In the genomic region with DNA sequence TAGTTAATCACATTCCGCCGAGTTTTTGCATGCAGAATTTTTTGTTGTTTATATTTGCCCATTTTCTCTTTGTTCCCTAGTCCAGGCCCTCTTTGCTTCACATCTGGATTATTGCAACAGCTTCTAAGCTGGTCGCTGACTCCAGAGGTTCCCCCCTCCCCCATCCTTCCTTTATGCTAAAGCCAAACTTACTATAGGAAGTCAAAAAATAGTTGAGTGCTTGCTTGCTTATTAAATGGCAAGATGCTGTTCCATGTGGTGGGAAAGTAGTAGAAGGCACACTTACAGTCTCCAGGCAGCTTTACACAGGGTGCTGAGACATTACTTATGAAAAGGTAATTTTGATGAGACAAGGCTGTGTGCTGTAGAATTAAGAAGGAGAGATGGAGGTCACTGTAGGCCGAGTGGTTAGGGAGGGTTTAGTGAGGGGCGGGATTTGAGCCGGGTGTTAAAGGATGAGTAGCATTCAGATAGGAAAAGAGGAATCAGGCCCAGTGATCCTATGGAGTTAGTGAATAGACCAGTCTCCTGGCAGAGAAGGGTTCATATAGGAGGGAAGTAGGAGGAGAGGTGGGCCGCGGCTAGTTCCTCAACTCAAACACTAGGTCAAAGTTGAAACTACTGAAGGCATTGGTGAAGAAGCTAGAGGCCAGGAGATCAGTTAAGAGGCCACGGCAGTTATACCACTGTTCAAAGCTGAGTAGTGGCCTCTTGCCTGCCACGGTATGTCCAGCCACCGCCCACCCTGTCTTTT, we compare ENCODE assay signal across 8 cellular contexts.
A peak's percentile ranks its signal among the peaks of the same experiment; 100 is the strongest.
DNase-seq lines count a peak whose midpoint lies in the region; ATAC-seq and TF ChIP-seq lines count a peak whose summit lies in the region.

No MANE protein-coding gene starts in this region.

- peak overlapping the region; percentile 89 for H3K4me2 ChIP-seq in SU-DHL-6 (ENCODE audit: low read depth, low read length, poor library complexity, severe bottlenecking)

- H3K27ac ChIP-seq in SU-DHL-6 (ENCODE audit: low read depth, low read length) (no peak overlapping the region), rectal smooth muscle tissue (ENCODE audit: low read depth, low read length) (no peak overlapping the region)

- H3K27me3 ChIP-seq in SU-DHL-6 (ENCODE audit: low read length) (no peaks in the 10 kb centered on the region), rectal smooth muscle tissue (ENCODE audit: control insufficient read depth, insufficient read depth, low read length) (no peaks in the 10 kb centered on the region)

- DNase-seq in HCEC 1CT (peak; percentile 62), fibroblast of gingiva (ENCODE audit: low read depth) (peak; percentile 51), NCI-H2081 treated with DMSO at 0.1 percent for 48 hours (lab: John Stamatoyannopoulos, UW) (no peak), DMS53 (lab: John Stamatoyannopoulos, UW) (no peak)
- DNase-seq in NK-92 treated with Interleukin-12 subunit alpha and Interleukin-12 subunit beta, amount 100 ng/mL, for 24 hours (lab: John Stamatoyannopoulos, UW), result no peak

- H3K79me2 ChIP-seq in SU-DHL-6 (ENCODE audit: insufficient read depth, low read length), result no peaks in the 10 kb centered on the region

- H2AFZ ChIP-seq in SU-DHL-6 (ENCODE audit: low read depth, low read length, severe bottlenecking), result no peak overlapping the region

- H3K9me2 ChIP-seq in SU-DHL-6 (replicated peaks; ENCODE audit: insufficient read depth, low read length), result no peaks in the 10 kb centered on the region

- H4K20me1 ChIP-seq in SU-DHL-6 (ENCODE audit: low read depth, low read length), result 0 out of 2 replicates have a peak, but pooled peaks cover 3% of the 10 kb centered on the region

- H3K36me3 ChIP-seq in SU-DHL-6 (ENCODE audit: low read length) (no peaks in the 10 kb centered on the region), rectal smooth muscle tissue (ENCODE audit: control insufficient read depth, insufficient read depth, low read length) (no peaks in the 10 kb centered on the region)

- H3K9me3 ChIP-seq in SU-DHL-6 (ENCODE audit: insufficient read depth, low read length), result no peaks in the 10 kb centered on the region

- H3K4me1 ChIP-seq in rectal smooth muscle tissue (ENCODE audit: control insufficient read depth, insufficient read depth, low read length), result peaks cover 9% of the 10 kb centered on the region

- H3K9ac ChIP-seq in SU-DHL-6 (ENCODE audit: low read length) (peak overlapping the region; percentile 76), rectal smooth muscle tissue (ENCODE audit: low read length) (no peak overlapping the region)

- H3F3A ChIP-seq in SU-DHL-6 (ENCODE audit: insufficient read depth), result 0 out of 2 replicates have a peak, but pooled peaks cover 4% of the 10 kb centered on the region

- no peak for TF ChIP-seq CTCF in SU-DHL-6 (IDR thresholded peaks at IDR 0.05; ENCODE audit: insufficient read depth, low read length, poor library complexity, severe bottlenecking)

- peak overlapping the region; percentile 83 for H3K4me3 ChIP-seq in SU-DHL-6 (ENCODE audit: insufficient read depth, low read length, poor library complexity, severe bottlenecking)
- H3K4me3 ChIP-seq in rectal smooth muscle tissue (ENCODE audit: low read length), result peak overlapping the region; percentile 87

- no peak for ATAC-seq in HG03565 (IDR thresholded peaks at IDR 0.05; ENCODE audit: unreplicated experiment)

Comparison
In these comparisons a context has a peak if more than half of its experiments do, and no peak if none do; other contexts are left out.
1. DNase-seq: peak in HCEC 1CT (single experiment) and fibroblast of gingiva (single experiment); none in NCI-H2081 treated with DMSO at 0.1 percent for 48 hours (single experiment), DMS53 (single experiment) and NK-92 treated with Interleukin-12 subunit alpha and Interleukin-12 subunit beta, amount 100 ng/mL, for 24 hours (single experiment).